In genomic region chr16:78523212-78523995, GRCh38 we compare ENCODE assay signal across 21 cellular contexts.
DNase-seq lines count a peak whose midpoint lies in the region; ATAC-seq and TF ChIP-seq lines count a peak whose summit lies in the region.
"Had no signal": no experiment of that assay in that cellular context is flagged by ENCODE, and none has a peak within 500 bp of the region (broad histone marks: within the 10 kb centered on the region; RNA-seq: fewer than 3 reads in every experiment).

No MANE protein-coding gene starts in this region.

- H3K4me3 ChIP-seq in H7 (ENCODE audit: insufficient read depth, low read depth, low read length) = no peak overlapping the region
- H3K4me3 ChIP-seq: smooth muscle cell had no signal

- no peaks in the 10 kb centered on the region for H3K27me3 ChIP-seq in H7 (ENCODE audit: control insufficient read depth, insufficient read depth, low read length)

- DNase-seq in NCI-H1417 treated with DMSO at 0.1 percent for 48 hours (lab: John Stamatoyannopoulos, UW) (peak; percentile 36), SHP77 (lab: John Stamatoyannopoulos, UW) (peak; percentile 87), naive B cell (no peak), mesothelial cell of epicardium (ENCODE audit: low spot score in 2 of 2, unreplicated experiment in 2 of 2) (no peak), H7 (no peak), sciatic nerve (ENCODE audit: low spot score) (no peak)
- DNase-seq in stimulated activated naive CD8-positive, alpha-beta T cell treated with anti-CD3 and anti-CD28 coated beads, Interleukin-15, Interleukin-2, amounts not matched to agents 100 U/mL and 50 U/mL, for 24 hours = no peak
- DNase-seq: activated CD4-positive, alpha-beta memory T cell treated with anti-CD3 and anti-CD28 coated beads for 36 hours; activated naive CD4-positive, alpha-beta T cell treated with anti-CD3 and anti-CD28 coated beads for 36 hours; AML-193; anterior cingulate cortex; Calu3; effector CD8-positive, alpha-beta T cell; NCI-H2029 treated with DMSO at 0.1 percent for 48 hours; stimulated activated CD8-positive, alpha-beta memory T cell treated with anti-CD3 and anti-CD28 coated beads, Interleukin-4, amount 100 ng/mL, for 48 hours; T-cell; WERI-Rb-1 had no signal

- H3K36me3 ChIP-seq in H7 (replicated peaks; ENCODE audit: control insufficient read depth, insufficient read depth, low read length) = no peaks in the 10 kb centered on the region
- H3K36me3 ChIP-seq: WERI-Rb-1 had no signal

- H3K27ac Mint-ChIP-seq in naive B cell (peak overlapping the region in 3 of 6 donors; percentile 9 to 49 (median 45)), mesothelial cell of epicardium (no peak overlapping the region)
- H3K27ac Mint-ChIP-seq: activated CD4-positive, alpha-beta memory T cell treated with anti-CD3 and anti-CD28 coated beads for 36 hours; activated naive CD4-positive, alpha-beta T cell treated with anti-CD3 and anti-CD28 coated beads for 36 hours; T-cell had no signal

- TF ChIP-seq CTCF in mesothelial cell of epicardium (IDR thresholded peaks at IDR 0.05; ENCODE audit: unreplicated experiment) = no peak

- H3K4me3 Mint-ChIP-seq in naive B cell = no peak overlapping the region
- no peak overlapping the region for H3K4me3 Mint-ChIP-seq in mesothelial cell of epicardium
- H3K4me3 Mint-ChIP-seq: activated CD4-positive, alpha-beta memory T cell treated with anti-CD3 and anti-CD28 coated beads for 36 hours; activated naive CD4-positive, alpha-beta T cell treated with anti-CD3 and anti-CD28 coated beads for 36 hours; central memory CD8-positive, alpha-beta T cell; nephron; T-cell had no signal

- intact Hi-C loops in sciatic nerve (cut with DNase I) = no loop called here

- H3K27me3 Mint-ChIP-seq in naive B cell = no peaks in the 10 kb centered on the region
- no peaks in the 10 kb centered on the region for H3K27me3 Mint-ChIP-seq in mesothelial cell of epicardium (ENCODE audit: low read depth)
- H3K27me3 Mint-ChIP-seq: activated CD4-positive, alpha-beta memory T cell treated with anti-CD3 and anti-CD28 coated beads for 36 hours; central memory CD8-positive, alpha-beta T cell; T-cell had no signal

- H3K36me3 Mint-ChIP-seq in naive B cell (no peaks in the 10 kb centered on the region), mesothelial cell of epicardium (peaks cover 2% of the 10 kb centered on the region)
- H3K36me3 Mint-ChIP-seq: activated CD4-positive, alpha-beta memory T cell treated with anti-CD3 and anti-CD28 coated beads for 36 hours; T-cell had no signal

- H3K9me3 Mint-ChIP-seq in naive B cell = no peaks in the 10 kb centered on the region
- H3K9me3 Mint-ChIP-seq in mesothelial cell of epicardium = peaks cover 7% of the 10 kb centered on the region
- H3K9me3 Mint-ChIP-seq: activated CD4-positive, alpha-beta memory T cell treated with anti-CD3 and anti-CD28 coated beads for 36 hours; activated naive CD4-positive, alpha-beta T cell treated with anti-CD3 and anti-CD28 coated beads for 36 hours; central memory CD8-positive, alpha-beta T cell; nephron had no signal

- ATAC-seq in GM19395 (IDR thresholded peaks at IDR 0.05; ENCODE audit: unreplicated experiment) (peak; percentile 55), naive B cell (ENCODE audit: low read depth in 2 of 2) (peak; percentile 35 to 61), sciatic nerve (no peak)
- no peak for ATAC-seq in stimulated activated naive CD8-positive, alpha-beta T cell treated with anti-CD3 and anti-CD28 coated beads, Interleukin-15, Interleukin-2, amounts not matched to agents 100 U/mL and 50 U/mL, for 24 hours
- ATAC-seq: T-cell had no signal

- H3K4me1 Mint-ChIP-seq in naive B cell (peaks cover 9 to 16% (median 11%) of the 10 kb centered on the region in 3 donors), mesothelial cell of epicardium (peaks cover 4% of the 10 kb centered on the region)
- H3K4me1 Mint-ChIP-seq: central memory CD8-positive, alpha-beta T cell; T-cell had no signal

Comparison
In these comparisons a context has a peak if more than half of its experiments do, and no peak if none do; other contexts are left out.
1. ATAC-seq: peak in GM19395 (single experiment) and naive B cell (2 of 2); none in stimulated activated naive CD8-positive, alpha-beta T cell treated with anti-CD3 and anti-CD28 coated beads, Interleukin-15, Interleukin-2, amounts not matched to agents 100 U/mL and 50 U/mL, for 24 hours (single experiment) and sciatic nerve (single experiment).
2. DNase-seq: peak in NCI-H1417 treated with DMSO at 0.1 percent for 48 hours (single experiment) and SHP77 (2 of 2); none in naive B cell (single experiment), stimulated activated naive CD8-positive, alpha-beta T cell treated with anti-CD3 and anti-CD28 coated beads, Interleukin-15, Interleukin-2, amounts not matched to agents 100 U/mL and 50 U/mL, for 24 hours (single experiment), mesothelial cell of epicardium (0 of 2), H7 (single experiment) and sciatic nerve (single experiment).